ENCODE assay signal across 1 cellular context in genomic region chr6:135921176-135921575, GRCh38.
TF ChIP-seq lines count a peak whose summit lies in the region.

No MANE protein-coding gene starts in this region.

TF ChIP-seq in WTC11, 78 proteins besides CTCF, POLR2A, EP300 and RAD21 (continued from another document):
- TF ChIP-seq E2F4 (CRISPR knock-in tag; IDR thresholded peaks at IDR 0.05; ENCODE audit: borderline replicate concordance, low read depth) = no peak
- no peak for TF ChIP-seq GRHL2 (CRISPR knock-in tag; IDR thresholded peaks at IDR 0.05; ENCODE audit: insufficient replicate concordance, severe bottlenecking)
- no peak for TF ChIP-seq NFATC4 (CRISPR knock-in tag; IDR thresholded peaks at IDR 0.05)
